In the genomic region with DNA sequence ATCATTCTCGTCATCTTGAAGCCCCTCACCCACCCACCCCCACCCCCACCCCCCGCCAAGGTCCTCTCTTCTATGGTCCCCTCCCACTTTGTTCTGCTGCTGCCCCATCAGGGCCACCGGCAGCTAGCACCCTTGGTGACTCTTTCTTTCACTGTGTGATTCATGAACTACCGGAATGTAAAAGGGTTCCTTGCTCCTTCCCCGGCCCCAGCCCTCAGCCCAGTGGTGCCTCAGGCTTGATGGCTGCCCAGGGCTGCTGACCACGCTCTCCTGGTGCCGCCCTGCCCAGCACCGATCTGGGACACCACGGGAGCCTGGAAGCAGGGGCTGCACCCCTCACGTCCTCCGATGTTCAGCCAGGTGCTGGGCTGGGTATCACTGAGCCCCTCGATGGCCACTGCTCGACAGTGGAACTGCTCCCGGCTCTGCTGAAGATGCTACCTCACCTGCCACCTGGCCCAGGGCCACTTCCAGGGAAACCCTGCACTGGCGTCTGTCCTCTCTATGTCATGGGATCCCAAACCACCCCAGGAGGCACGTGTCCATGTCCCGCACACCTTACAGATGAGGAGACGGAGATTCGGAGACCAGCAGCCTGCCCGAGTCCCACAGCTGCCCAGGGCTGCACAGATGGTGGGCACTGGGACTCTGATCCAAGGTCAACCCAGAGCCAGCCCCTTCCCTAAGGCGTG, we compare ENCODE assay signal across 1 cellular context.
TF ChIP-seq lines count a peak whose summit lies in the region.

No MANE protein-coding gene starts in this region.

TF ChIP-seq in GM12878, 131 proteins besides CTCF, POLR2A, EP300 and RAD21:
- TF ChIP-seq, protein P1, sequence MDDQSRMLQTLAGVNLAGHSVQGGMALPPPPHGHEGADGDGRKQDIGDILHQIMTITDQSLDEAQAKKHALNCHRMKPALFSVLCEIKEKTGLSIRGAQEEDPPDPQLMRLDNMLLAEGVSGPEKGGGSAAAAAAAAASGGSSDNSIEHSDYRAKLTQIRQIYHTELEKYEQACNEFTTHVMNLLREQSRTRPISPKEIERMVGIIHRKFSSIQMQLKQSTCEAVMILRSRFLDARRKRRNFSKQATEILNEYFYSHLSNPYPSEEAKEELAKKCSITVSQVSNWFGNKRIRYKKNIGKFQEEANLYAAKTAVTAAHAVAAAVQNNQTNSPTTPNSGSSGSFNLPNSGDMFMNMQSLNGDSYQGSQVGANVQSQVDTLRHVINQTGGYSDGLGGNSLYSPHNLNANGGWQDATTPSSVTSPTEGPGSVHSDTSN (IDR thresholded peaks at IDR 0.05; ENCODE audit: insufficient replicate concordance, low read depth, low read length), result no peak
- TF ChIP-seq ZZZ3 (IDR thresholded peaks at IDR 0.05; ENCODE audit: control insufficient read depth, insufficient read length, low read depth) (no peak), ZNF217 (IDR thresholded peaks at IDR 0.05) (no peak), BACH1 (IDR thresholded peaks at IDR 0.05; ENCODE audit: borderline replicate concordance) (no peak), HDAC6 (IDR thresholded peaks at IDR 0.05; ENCODE audit: unreplicated experiment) (no peak), MEF2A (IDR thresholded peaks at IDR 0.05; ENCODE audit: insufficient read depth, low read depth, low read length) (no peak), CREM (IDR thresholded peaks at IDR 0.05; ENCODE audit: low read depth) (no peak), YBX1 (IDR thresholded peaks at IDR 0.05) (no peak), MYC (IDR thresholded peaks at IDR 0.05; ENCODE audit: insufficient read depth, insufficient read length, insufficient replicate concordance, low read length, severe bottlenecking) (no peak), BCL11A (IDR thresholded peaks at IDR 0.05; ENCODE audit: low read depth, low read length) (no peak), MXI1 (IDR thresholded peaks at IDR 0.05; ENCODE audit: low read depth, low read length) (no peak), ZNF384 (IDR thresholded peaks at IDR 0.05; ENCODE audit: borderline replicate concordance, low read depth, low read length) (no peak)
- TF ChIP-seq, protein P2, sequence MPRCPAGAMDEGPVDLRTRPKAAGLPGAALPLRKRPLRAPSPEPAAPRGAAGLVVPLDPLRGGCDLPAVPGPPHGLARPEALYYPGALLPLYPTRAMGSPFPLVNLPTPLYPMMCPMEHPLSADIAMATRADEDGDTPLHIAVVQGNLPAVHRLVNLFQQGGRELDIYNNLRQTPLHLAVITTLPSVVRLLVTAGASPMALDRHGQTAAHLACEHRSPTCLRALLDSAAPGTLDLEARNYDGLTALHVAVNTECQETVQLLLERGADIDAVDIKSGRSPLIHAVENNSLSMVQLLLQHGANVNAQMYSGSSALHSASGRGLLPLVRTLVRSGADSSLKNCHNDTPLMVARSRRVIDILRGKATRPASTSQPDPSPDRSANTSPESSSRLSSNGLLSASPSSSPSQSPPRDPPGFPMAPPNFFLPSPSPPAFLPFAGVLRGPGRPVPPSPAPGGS (IDR thresholded peaks at IDR 0.05; ENCODE audit: borderline replicate concordance, insufficient read depth, low read depth, low read length, poor library complexity, severe bottlenecking), result no peak
TF ChIP-seq in GM12878: peak in this region for 0.
